ENCODE assay signal across 2 cellular contexts in genomic region chr5:129988453-129988852, GRCh38.
A peak's percentile ranks its signal among the peaks of the same experiment; 100 is the strongest.
TF ChIP-seq lines count a peak whose summit lies in the region.

No MANE protein-coding gene starts in this region.

TF ChIP-seq in IMR-90, 13 proteins besides CTCF, POLR2A, EP300 and RAD21:
- TF ChIP-seq MAZ (IDR thresholded peaks at IDR 0.05; ENCODE audit: borderline replicate concordance, low read depth, low read length) (no peak), CEBPB (IDR thresholded peaks at IDR 0.05; ENCODE audit: low read depth, low read length) (peak; percentile 65; the same call in 1 of the 2 replicates), FOS (IDR thresholded peaks at IDR 0.05; ENCODE audit: low read depth, low read length) (no peak), RFX5 (IDR thresholded peaks at IDR 0.05; ENCODE audit: low read depth, low read length) (no peak)

TF ChIP-seq in H1, 55 proteins besides CTCF, POLR2A, EP300 and RAD21:
- TF ChIP-seq CEBPB (IDR thresholded peaks at IDR 0.05; ENCODE audit: low read depth, low read length), result peak; percentile 13; the same call in 1 of the 2 replicates
- no peak for TF ChIP-seq CREB1 (IDR thresholded peaks at IDR 0.05)
